ENCODE assay signal across 11 cellular contexts in the genomic region with DNA sequence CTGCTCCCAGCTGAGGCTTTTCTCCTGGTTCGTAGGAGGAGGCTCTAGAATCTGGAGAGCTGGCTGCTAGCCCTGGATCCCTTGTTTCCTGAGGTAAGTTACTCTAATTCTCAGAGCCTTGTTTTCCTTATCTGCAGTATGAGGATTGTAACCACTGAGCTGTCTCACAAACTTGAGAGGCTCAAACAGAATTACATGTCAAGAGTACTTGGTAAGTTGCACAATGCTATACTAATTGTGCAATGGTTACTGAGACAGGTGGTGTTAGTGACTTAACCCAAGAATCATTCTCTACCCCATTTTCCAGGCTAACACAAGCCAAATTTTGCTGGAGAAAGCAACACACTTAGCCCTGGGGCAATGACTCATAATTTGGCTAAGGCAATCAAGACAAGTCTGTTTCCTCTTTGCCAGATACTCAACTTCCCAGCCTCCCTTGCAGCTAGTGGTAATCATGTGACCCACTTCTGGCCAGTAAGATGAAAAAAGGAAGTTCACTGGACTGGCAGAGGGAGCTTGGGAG.
DNase-seq lines count a peak whose midpoint lies in the region; ATAC-seq and TF ChIP-seq lines count a peak whose summit lies in the region.
"Had no signal": no experiment of that assay in that cellular context is flagged by ENCODE, and none has a peak within 500 bp of the region (broad histone marks: within the 10 kb centered on the region; RNA-seq: fewer than 3 reads in every experiment).

No MANE protein-coding gene starts in this region.

- no peak for ATAC-seq in HG02642 (IDR thresholded peaks at IDR 0.05; ENCODE audit: poor library complexity, unreplicated experiment)
- no peak for ATAC-seq in HG02610 (IDR thresholded peaks at IDR 0.05; ENCODE audit: unreplicated experiment)
- no peak for ATAC-seq in activated naive CD8-positive, alpha-beta T cell treated with anti-CD3 and anti-CD28 coated beads, Interleukin-2, amount 50 U/mL, for 24 hours

- H3K36me3 ChIP-seq in mammary epithelial cell (ENCODE audit: insufficient read depth, low read length), result no peaks in the 10 kb centered on the region
- no peaks in the 10 kb centered on the region for H3K36me3 ChIP-seq in mesendoderm (ENCODE audit: control insufficient read depth, insufficient read depth, low read length)

- H3K4me3 ChIP-seq in mammary epithelial cell (replicated peaks in 1 of 3; ENCODE audit: insufficient read depth in 1 of 3, low read depth in 2 of 3, low read length in 3 of 3) (no peak overlapping the region), mesendoderm (ENCODE audit: low read length) (no peak overlapping the region)

- H3K36me3 Mint-ChIP-seq in activated naive CD8-positive, alpha-beta T cell treated with anti-CD3 and anti-CD28 coated beads, Interleukin-2, amount 50 U/mL, for 24 hours (ENCODE audit: low read depth), result no peaks in the 10 kb centered on the region

- H3K4me2 ChIP-seq in mammary epithelial cell (ENCODE audit: insufficient read depth, low read depth, low read length) (no peak overlapping the region), mesendoderm (ENCODE audit: low read length) (no peak overlapping the region)

- H3K79me1 ChIP-seq in mesendoderm (ENCODE audit: low read length), result peaks cover 6% of the 10 kb centered on the region

- no peak overlapping the region for H2BK120ac ChIP-seq in mesendoderm (ENCODE audit: low read depth, low read length)

- H3K18ac ChIP-seq in mesendoderm (ENCODE audit: low read length), result no peak overlapping the region

- WGBS in mammary epithelial cell (ENCODE audit: low coverage, missing lambda C conversion rate), result 0% methylated on average over 1 of the region's 1 CpG
- no CpG with 5 or more reads among the region's 1 CpG for WGBS in mesendoderm (ENCODE audit: extremely low coverage, insufficient coverage, low lambda C conversion rate)

- H2BK15ac ChIP-seq in mesendoderm (replicated peaks; ENCODE audit: low read depth), result no peak overlapping the region

- H4K8ac ChIP-seq in mesendoderm (ENCODE audit: low read depth, low read length), result no peak overlapping the region

- H2AK5ac ChIP-seq in mesendoderm (ENCODE audit: low read length), result no peak overlapping the region

- H4K20me1 ChIP-seq in mammary epithelial cell (ENCODE audit: insufficient read depth, low read length), result no peaks in the 10 kb centered on the region

- H2BK5ac ChIP-seq in mesendoderm (ENCODE audit: low read length), result no peak overlapping the region

- intact Hi-C loops in mammary epithelial cell (cut with micrococcal nuclease), result loop anchor here (10.0 kb wide), 1 partner anchor 258 kb away; no protein-coding TSS in a partner anchor

- H3K9me3 Mint-ChIP-seq in activated naive CD8-positive, alpha-beta T cell treated with anti-CD3 and anti-CD28 coated beads, Interleukin-2, amount 50 U/mL, for 24 hours, result no peaks in the 10 kb centered on the region
- H3K9me3 Mint-ChIP-seq: neural crest cell had no signal

- H3K27me3 ChIP-seq in mammary epithelial cell (ENCODE audit: insufficient read depth, low read length), result no peaks in the 10 kb centered on the region
- no peaks in the 10 kb centered on the region for H3K27me3 ChIP-seq in mesendoderm (ENCODE audit: insufficient read depth, low read length, poor library complexity)

- H3K9me3 ChIP-seq in mammary epithelial cell (replicated peaks; ENCODE audit: insufficient read depth, low read length), result no peaks in the 10 kb centered on the region

- DNase-seq in EH (ENCODE audit: low read depth) (peak; percentile 100), NAMALWA (ENCODE audit: low spot score) (peak; percentile 41), mammary epithelial cell (peak; percentile 100), mesendoderm (peak; percentile 37), SW480 (ENCODE audit: low spot score) (no peak)
- DNase-seq in activated naive CD8-positive, alpha-beta T cell treated with anti-CD3 and anti-CD28 coated beads, Interleukin-2, amount 50 U/mL, for 24 hours, result no peak
- DNase-seq: effector CD4-positive, alpha-beta T cell; NCI-H2081 treated with DMSO at 0.1 percent for 48 hours had no signal

- CTCF ChIA-PET in mammary epithelial cell (lab: Charles Lee; ENCODE audit: low non-redundant PET), result no interaction called here

- H3K4me1 Mint-ChIP-seq in activated naive CD8-positive, alpha-beta T cell treated with anti-CD3 and anti-CD28 coated beads, Interleukin-2, amount 50 U/mL, for 24 hours, result no peaks in the 10 kb centered on the region

- dilution Hi-C loops in mammary epithelial cell (cut with HindIII; ENCODE audit: low sequenced_read_pairs), result loop anchor here (5.0 kb wide), 1 partner anchor 64 kb away; no protein-coding TSS in a partner anchor

- peaks cover 17% of the 10 kb centered on the region for H3K4me1 ChIP-seq in mammary epithelial cell (ENCODE audit: insufficient read depth, low read length)
- peaks cover 28% of the 10 kb centered on the region for H3K4me1 ChIP-seq in mesendoderm (ENCODE audit: control insufficient read depth, low read depth, low read length)

- no peak overlapping the region for H3K27ac ChIP-seq in mammary epithelial cell (ENCODE audit: insufficient read depth, low read depth, low read length)
- no peak overlapping the region for H3K27ac ChIP-seq in mesendoderm (ENCODE audit: low read depth, low read length)

- no peak overlapping the region for H3K9ac ChIP-seq in mammary epithelial cell (ENCODE audit: insufficient read depth, low read length)
- H3K9ac ChIP-seq in mesendoderm (ENCODE audit: low read length), result no peak overlapping the region

- H3K23ac ChIP-seq in mesendoderm (ENCODE audit: low read length), result no peak overlapping the region

- no peak overlapping the region for H3K27ac Mint-ChIP-seq in activated naive CD8-positive, alpha-beta T cell treated with anti-CD3 and anti-CD28 coated beads, Interleukin-2, amount 50 U/mL, for 24 hours

- no peaks in the 10 kb centered on the region for H3K27me3 Mint-ChIP-seq in activated naive CD8-positive, alpha-beta T cell treated with anti-CD3 and anti-CD28 coated beads, Interleukin-2, amount 50 U/mL, for 24 hours

- in situ Hi-C loops in mammary epithelial cell (cut with MboI; ENCODE audit: low sequenced_read_pairs in 2 of 2), result no loop called here

- H3K4me3 Mint-ChIP-seq in activated naive CD8-positive, alpha-beta T cell treated with anti-CD3 and anti-CD28 coated beads, Interleukin-2, amount 50 U/mL, for 24 hours, result no peak overlapping the region
- H3K4me3 Mint-ChIP-seq: neural crest cell had no signal

- no peak for TF ChIP-seq CTCF in mammary epithelial cell (conservative IDR thresholded peaks at IDR 0.05 in 1 of 2, IDR thresholded peaks at IDR 0.05 in 1 of 2; ENCODE audit: extremely low read depth in 1 of 2, insufficient read depth in 1 of 2, low read depth in 1 of 2, low read length in 2 of 2)

- peak overlapping the region; percentile 79 for H2AFZ ChIP-seq in mammary epithelial cell (ENCODE audit: low read depth, low read length)

- no TSS peak for BruUV-seq in mammary epithelial cell (replicated peaks; lab: Mats Ljungman, UMichigan)

- no peak overlapping the region for H3K56ac ChIP-seq in mesendoderm (ENCODE audit: low read length)

- no peak overlapping the region for H3K4ac ChIP-seq in mesendoderm (ENCODE audit: low read depth, low read length)

- no peak overlapping the region for H4K5ac ChIP-seq in mesendoderm (ENCODE audit: low read length)

- H3K79me2 ChIP-seq in mammary epithelial cell (ENCODE audit: insufficient read depth, low read length) (no peaks in the 10 kb centered on the region), mesendoderm (ENCODE audit: control insufficient read depth, insufficient read depth, low read length) (no peaks in the 10 kb centered on the region)

Comparison
In these comparisons a context has a peak if more than half of its experiments do, and no peak if none do; other contexts are left out.
1. DNase-seq: peak in EH (single experiment), NAMALWA (single experiment), mammary epithelial cell (single experiment) and mesendoderm (single experiment); none in activated naive CD8-positive, alpha-beta T cell treated with anti-CD3 and anti-CD28 coated beads, Interleukin-2, amount 50 U/mL, for 24 hours (single experiment) and SW480 (single experiment).